19 cellular contexts compared by ENCODE assay signal in the genomic region with DNA sequence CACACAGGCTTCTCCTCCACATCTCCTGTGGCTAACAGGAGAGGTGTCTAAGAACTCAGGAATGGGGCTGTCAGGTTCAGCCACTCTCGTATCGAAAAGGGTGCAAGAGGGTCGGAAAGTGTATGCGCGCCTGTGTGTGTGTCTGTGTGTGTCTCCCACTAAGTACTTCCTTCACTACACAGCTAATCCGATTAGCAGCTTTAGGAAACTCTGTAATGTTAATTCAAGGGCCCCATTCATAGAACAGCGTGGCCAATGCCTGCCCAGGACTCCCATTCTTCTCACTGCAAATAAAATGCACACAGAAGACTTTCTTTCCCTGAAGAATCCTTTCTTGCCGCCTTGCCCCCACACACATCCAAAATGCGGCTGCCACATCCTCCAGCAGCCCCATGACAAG. TPM values are rescaled to one million over a fixed set of nuclear protein-coding genes. Genes with fewer than 3 reads are reported as not detected.
"Had no signal": no experiment of that assay in that cellular context is flagged by ENCODE, and none has a peak within 500 bp of the region (broad histone marks: within the 10 kb centered on the region; RNA-seq: fewer than 3 reads in every experiment).

No MANE protein-coding gene starts in this region.

- H3K36me3 Mint-ChIP-seq: immature natural killer cell, naive B cell had no signal

- H3K9me3 Mint-ChIP-seq: dendritic cell treated with granulocyte-macrophage colony-stimulating factor and Interleukin-4, amounts not matched to agents 40 ng/mL and 50 ng/mL, for 4 days; immature natural killer cell had no signal

- H3K36me3 ChIP-seq: stomach, thoracic aorta, transverse colon had no signal

- H3K4me1 ChIP-seq: foreskin keratinocyte, stomach, transverse colon had no signal

- H3K4me3 ChIP-seq: lung, stomach, thoracic aorta, transverse colon had no signal

- H3K9me3 ChIP-seq: stomach, thoracic aorta, transverse colon had no signal

- H3K27ac Mint-ChIP-seq: dendritic cell treated with granulocyte-macrophage colony-stimulating factor and Interleukin-4, amounts not matched to agents 40 ng/mL and 50 ng/mL, for 4 days; immature natural killer cell; nephron had no signal

- H3K4me1 Mint-ChIP-seq: naive B cell had no signal

- H3K4me3 Mint-ChIP-seq: dendritic cell treated with granulocyte-macrophage colony-stimulating factor and Interleukin-4, amounts not matched to agents 40 ng/mL and 50 ng/mL, for 4 days; immature natural killer cell; naive B cell; nephron had no signal

- ATAC-seq: foreskin keratinocyte, left ventricle myocardium superior, right cardiac atrium had no signal

- DNase-seq: erythroblast; foreskin keratinocyte; immature natural killer cell; left ventricle myocardium superior; mesenchymal stem cell; naive B cell; posterior cingulate gyrus; right cardiac atrium; small intestine; stimulated activated CD4-positive, alpha-beta T cell treated with anti-CD3 and anti-CD28 coated beads, Interleukin-12 subunit alpha, Interleukin-12 subunit beta, amount 100 ng/mL, for 4 hours; stimulated activated naive CD4-positive, alpha-beta T cell; stomach; substantia nigra; transverse colon had no signal

- H3K27ac ChIP-seq: foreskin keratinocyte, stomach, thoracic aorta, transverse colon had no signal

RNA-seq across cellular contexts. Expression of a gene that starts 39.9 kb away (rescaled TPM):
- total RNA-seq: osteocyte, thoracic aorta had no signal
